Comparison of ENCODE assay signal across 19 cellular contexts in genomic region chr3:150653110-150653561, GRCh38.
DNase-seq lines count a peak whose midpoint lies in the region; ATAC-seq and TF ChIP-seq lines count a peak whose summit lies in the region.
"Had no signal": no experiment of that assay in that cellular context is flagged by ENCODE, and none has a peak within 500 bp of the region (broad histone marks: within the 10 kb centered on the region; RNA-seq: fewer than 3 reads in every experiment).

No MANE protein-coding gene starts in this region.

- H3K4me1 ChIP-seq in OCI-LY3 (ENCODE audit: low read length), result peaks cover 40% of the 10 kb centered on the region
- H3K4me1 ChIP-seq: left ventricle myocardium inferior, stomach had no signal

- H2AFZ ChIP-seq in OCI-LY3 (ENCODE audit: low read depth, low read length), result 0 out of 2 replicates have a peak overlapping the region, but pooled peaks have one; percentile 26

- H3K9ac ChIP-seq in OCI-LY3 (ENCODE audit: low read length), result no peak overlapping the region

- no peaks in the 10 kb centered on the region for H3K79me2 ChIP-seq in OCI-LY3 (ENCODE audit: low read length)

- H3K4me2 ChIP-seq in OCI-LY3 (ENCODE audit: low read length), result peak overlapping the region; percentile 67

- TF ChIP-seq POLR2A in erythroblast (IDR thresholded peaks at IDR 0.05; ENCODE audit: low read length), result no peak

- DNase-seq in cerebellar cortex (ENCODE audit: low spot score) (no peak), DMS53 treated with DMSO at 0.1 percent for 48 hours (lab: John Stamatoyannopoulos, UW; ENCODE audit: unreplicated experiment) (no peak), erythroblast (lab: John Stamatoyannopoulos, UW) (no peak), NCI-H524 treated with DMSO at 0.1 percent for 48 hours (lab: John Stamatoyannopoulos, UW) (no peak)
- DNase-seq: activated gamma-delta T cell; brain microvascular endothelial cell; DMS79 treated with DMSO at 0.1 percent for 48 hours; left ventricle myocardium inferior; naive thymus-derived CD8-positive, alpha-beta T cell; NCI-H1092 treated with DMSO at 0.1 percent for 48 hours; NCI-H510A treated with DMSO at 0.1 percent for 48 hours; right cardiac atrium; stomach; T1000 had no signal

- no peaks in the 10 kb centered on the region for H3K36me3 ChIP-seq in OCI-LY3 (replicated peaks; ENCODE audit: low read depth, low read length)
- H3K36me3 ChIP-seq: brain microvascular endothelial cell, HAP-1, left ventricle myocardium inferior, stomach had no signal

- no peaks in the 10 kb centered on the region for H4K20me1 ChIP-seq in OCI-LY3 (ENCODE audit: insufficient read depth, low read length)

- H3K9me3 ChIP-seq in OCI-LY3 (ENCODE audit: insufficient read depth, low read length), result no peaks in the 10 kb centered on the region
- H3K9me3 ChIP-seq: HAP-1, left ventricle myocardium inferior, stomach had no signal

- TF ChIP-seq CTCF in OCI-LY3 (IDR thresholded peaks at IDR 0.05; ENCODE audit: low read depth, low read length), result no peak

- ATAC-seq in GM18511 (IDR thresholded peaks at IDR 0.05; ENCODE audit: unreplicated experiment) (peak; percentile 82), GM21390 (IDR thresholded peaks at IDR 0.05; ENCODE audit: unreplicated experiment) (peak; percentile 77), HG02973 (IDR thresholded peaks at IDR 0.05; ENCODE audit: unreplicated experiment) (peak; percentile 62)
- ATAC-seq: naive thymus-derived CD8-positive, alpha-beta T cell; right cardiac atrium had no signal

- peak overlapping the region; percentile 41 for H3K4me3 ChIP-seq in OCI-LY3 (ENCODE audit: low read length)
- H3K4me3 ChIP-seq: HAP-1, left ventricle myocardium inferior, stomach had no signal

- peak overlapping the region; percentile 60 for H3K27ac ChIP-seq in OCI-LY3 (ENCODE audit: low read length)
- H3K27ac ChIP-seq: brain microvascular endothelial cell, left ventricle myocardium inferior, stomach had no signal

- no peaks in the 10 kb centered on the region for H3K27me3 ChIP-seq in OCI-LY3 (ENCODE audit: low read depth, low read length)
- H3K27me3 ChIP-seq: brain microvascular endothelial cell, stomach had no signal
